1 cellular context compared by ENCODE assay signal in the genomic region with DNA sequence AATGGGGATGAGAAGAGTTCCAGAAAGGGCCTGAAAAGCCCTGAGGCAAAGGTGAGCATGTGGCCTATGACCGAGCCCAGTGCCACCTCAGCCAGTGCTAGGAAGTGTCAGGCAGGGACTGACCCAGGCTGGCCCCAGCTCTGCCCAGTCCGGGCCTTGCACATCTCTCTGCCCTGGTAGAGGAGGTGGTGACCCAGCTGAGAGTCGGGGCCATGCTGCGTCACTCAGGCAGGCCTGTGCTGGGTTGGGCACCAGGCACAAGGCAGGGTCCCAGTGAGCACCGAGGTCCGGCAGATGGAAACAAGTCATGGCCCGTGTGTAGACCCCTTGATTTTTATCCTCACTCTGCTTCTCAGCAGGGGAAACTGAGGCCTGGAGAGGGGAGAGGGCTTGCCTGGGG.
TF ChIP-seq lines count a peak whose summit lies in the region.

No MANE protein-coding gene starts in this region.

TF ChIP-seq in HepG2, 621 proteins besides CTCF, POLR2A, EP300 and RAD21 (continued from another document):
- TF ChIP-seq, protein P1, sequence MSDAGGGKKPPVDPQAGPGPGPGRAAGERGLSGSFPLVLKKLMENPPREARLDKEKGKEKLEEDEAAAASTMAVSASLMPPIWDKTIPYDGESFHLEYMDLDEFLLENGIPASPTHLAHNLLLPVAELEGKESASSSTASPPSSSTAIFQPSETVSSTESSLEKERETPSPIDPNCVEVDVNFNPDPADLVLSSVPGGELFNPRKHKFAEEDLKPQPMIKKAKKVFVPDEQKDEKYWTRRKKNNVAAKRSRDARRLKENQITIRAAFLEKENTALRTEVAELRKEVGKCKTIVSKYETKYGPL (CRISPR knock-in tag; IDR thresholded peaks at IDR 0.05): no peak
- TF ChIP-seq REPIN1 (CRISPR knock-in tag; IDR thresholded peaks at IDR 0.05; ENCODE audit: borderline replicate concordance, low read depth): no peak
- 0 out of 2 replicates have a peak, but pooled peaks have one; percentile 33 for TF ChIP-seq ZNF546 (CRISPR knock-in tag; conservative IDR thresholded peaks at IDR 0.05)
- TF ChIP-seq, protein P2, sequence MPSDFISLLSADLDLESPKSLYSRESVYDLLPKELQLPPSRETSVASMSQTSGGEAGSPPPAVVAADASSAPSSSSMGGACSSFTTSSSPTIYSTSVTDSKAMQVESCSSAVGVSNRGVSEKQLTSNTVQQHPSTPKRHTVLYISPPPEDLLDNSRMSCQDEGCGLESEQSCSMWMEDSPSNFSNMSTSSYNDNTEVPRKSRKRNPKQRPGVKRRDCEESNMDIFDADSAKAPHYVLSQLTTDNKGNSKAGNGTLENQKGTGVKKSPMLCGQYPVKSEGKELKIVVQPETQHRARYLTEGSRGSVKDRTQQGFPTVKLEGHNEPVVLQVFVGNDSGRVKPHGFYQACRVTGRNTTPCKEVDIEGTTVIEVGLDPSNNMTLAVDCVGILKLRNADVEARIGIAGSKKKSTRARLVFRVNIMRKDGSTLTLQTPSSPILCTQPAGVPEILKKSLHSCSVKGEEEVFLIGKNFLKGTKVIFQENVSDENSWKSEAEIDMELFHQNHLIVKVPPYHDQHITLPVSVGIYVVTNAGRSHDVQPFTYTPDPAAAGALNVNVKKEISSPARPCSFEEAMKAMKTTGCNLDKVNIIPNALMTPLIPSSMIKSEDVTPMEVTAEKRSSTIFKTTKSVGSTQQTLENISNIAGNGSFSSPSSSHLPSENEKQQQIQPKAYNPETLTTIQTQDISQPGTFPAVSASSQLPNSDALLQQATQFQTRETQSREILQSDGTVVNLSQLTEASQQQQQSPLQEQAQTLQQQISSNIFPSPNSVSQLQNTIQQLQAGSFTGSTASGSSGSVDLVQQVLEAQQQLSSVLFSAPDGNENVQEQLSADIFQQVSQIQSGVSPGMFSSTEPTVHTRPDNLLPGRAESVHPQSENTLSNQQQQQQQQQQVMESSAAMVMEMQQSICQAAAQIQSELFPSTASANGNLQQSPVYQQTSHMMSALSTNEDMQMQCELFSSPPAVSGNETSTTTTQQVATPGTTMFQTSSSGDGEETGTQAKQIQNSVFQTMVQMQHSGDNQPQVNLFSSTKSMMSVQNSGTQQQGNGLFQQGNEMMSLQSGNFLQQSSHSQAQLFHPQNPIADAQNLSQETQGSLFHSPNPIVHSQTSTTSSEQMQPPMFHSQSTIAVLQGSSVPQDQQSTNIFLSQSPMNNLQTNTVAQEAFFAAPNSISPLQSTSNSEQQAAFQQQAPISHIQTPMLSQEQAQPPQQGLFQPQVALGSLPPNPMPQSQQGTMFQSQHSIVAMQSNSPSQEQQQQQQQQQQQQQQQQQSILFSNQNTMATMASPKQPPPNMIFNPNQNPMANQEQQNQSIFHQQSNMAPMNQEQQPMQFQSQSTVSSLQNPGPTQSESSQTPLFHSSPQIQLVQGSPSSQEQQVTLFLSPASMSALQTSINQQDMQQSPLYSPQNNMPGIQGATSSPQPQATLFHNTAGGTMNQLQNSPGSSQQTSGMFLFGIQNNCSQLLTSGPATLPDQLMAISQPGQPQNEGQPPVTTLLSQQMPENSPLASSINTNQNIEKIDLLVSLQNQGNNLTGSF (CRISPR knock-in tag; IDR thresholded peaks at IDR 0.05): 0 out of 2 replicates have a peak, but pooled peaks have one; percentile 50
- TF ChIP-seq SIN3A (IDR thresholded peaks at IDR 0.05; ENCODE audit: borderline replicate concordance, low read depth, low read length): no peak
- TF ChIP-seq ZNF772 (CRISPR knock-in tag; IDR thresholded peaks at IDR 0.05): peak; percentile 74; the same call in 1 of the 2 replicates
- no peak for TF ChIP-seq MYNN (CRISPR knock-in tag; IDR thresholded peaks at IDR 0.05; ENCODE audit: low read depth)
- TF ChIP-seq, protein P3, sequence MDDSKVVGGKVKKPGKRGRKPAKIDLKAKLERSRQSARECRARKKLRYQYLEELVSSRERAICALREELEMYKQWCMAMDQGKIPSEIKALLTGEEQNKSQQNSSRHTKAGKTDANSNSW (CRISPR knock-in tag; IDR thresholded peaks at IDR 0.05; ENCODE audit: borderline replicate concordance): no peak
- TF ChIP-seq, protein P4, sequence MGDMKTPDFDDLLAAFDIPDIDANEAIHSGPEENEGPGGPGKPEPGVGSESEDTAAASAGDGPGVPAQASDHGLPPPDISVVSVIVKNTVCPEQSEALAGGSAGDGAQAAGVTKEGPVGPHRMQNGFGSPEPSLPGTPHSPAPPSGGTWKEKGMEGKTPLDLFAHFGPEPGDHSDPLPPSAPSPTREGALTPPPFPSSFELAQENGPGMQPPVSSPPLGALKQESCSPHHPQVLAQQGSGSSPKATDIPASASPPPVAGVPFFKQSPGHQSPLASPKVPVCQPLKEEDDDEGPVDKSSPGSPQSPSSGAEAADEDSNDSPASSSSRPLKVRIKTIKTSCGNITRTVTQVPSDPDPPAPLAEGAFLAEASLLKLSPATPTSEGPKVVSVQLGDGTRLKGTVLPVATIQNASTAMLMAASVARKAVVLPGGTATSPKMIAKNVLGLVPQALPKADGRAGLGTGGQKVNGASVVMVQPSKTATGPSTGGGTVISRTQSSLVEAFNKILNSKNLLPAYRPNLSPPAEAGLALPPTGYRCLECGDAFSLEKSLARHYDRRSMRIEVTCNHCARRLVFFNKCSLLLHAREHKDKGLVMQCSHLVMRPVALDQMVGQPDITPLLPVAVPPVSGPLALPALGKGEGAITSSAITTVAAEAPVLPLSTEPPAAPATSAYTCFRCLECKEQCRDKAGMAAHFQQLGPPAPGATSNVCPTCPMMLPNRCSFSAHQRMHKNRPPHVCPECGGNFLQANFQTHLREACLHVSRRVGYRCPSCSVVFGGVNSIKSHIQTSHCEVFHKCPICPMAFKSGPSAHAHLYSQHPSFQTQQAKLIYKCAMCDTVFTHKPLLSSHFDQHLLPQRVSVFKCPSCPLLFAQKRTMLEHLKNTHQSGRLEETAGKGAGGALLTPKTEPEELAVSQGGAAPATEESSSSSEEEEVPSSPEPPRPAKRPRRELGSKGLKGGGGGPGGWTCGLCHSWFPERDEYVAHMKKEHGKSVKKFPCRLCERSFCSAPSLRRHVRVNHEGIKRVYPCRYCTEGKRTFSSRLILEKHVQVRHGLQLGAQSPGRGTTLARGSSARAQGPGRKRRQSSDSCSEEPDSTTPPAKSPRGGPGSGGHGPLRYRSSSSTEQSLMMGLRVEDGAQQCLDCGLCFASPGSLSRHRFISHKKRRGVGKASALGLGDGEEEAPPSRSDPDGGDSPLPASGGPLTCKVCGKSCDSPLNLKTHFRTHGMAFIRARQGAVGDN (CRISPR knock-in tag; IDR thresholded peaks at IDR 0.05): peak; percentile 60
- no peak for TF ChIP-seq TCF7L2 (IDR thresholded peaks at IDR 0.05; ENCODE audit: low read depth, low read length)
- peak; percentile 38 for TF ChIP-seq PHF8 (CRISPR knock-in tag; IDR thresholded peaks at IDR 0.05)
- TF ChIP-seq, protein P5, sequence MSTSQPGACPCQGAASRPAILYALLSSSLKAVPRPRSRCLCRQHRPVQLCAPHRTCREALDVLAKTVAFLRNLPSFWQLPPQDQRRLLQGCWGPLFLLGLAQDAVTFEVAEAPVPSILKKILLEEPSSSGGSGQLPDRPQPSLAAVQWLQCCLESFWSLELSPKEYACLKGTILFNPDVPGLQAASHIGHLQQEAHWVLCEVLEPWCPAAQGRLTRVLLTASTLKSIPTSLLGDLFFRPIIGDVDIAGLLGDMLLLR (CRISPR knock-in tag; IDR thresholded peaks at IDR 0.05): 0 out of 2 replicates have a peak, but pooled peaks have one; percentile 21
- no peak for TF ChIP-seq TCF12 (IDR thresholded peaks at IDR 0.05)
- TF ChIP-seq TCF12 (CRISPR knock-in tag; IDR thresholded peaks at IDR 0.05): peak; percentile 22; the same call in 1 of the 2 replicates
- peak; percentile 35; the same call in 1 of the 2 replicates for TF ChIP-seq ZSCAN25 (CRISPR knock-in tag; IDR thresholded peaks at IDR 0.05)
- TF ChIP-seq, protein P6, sequence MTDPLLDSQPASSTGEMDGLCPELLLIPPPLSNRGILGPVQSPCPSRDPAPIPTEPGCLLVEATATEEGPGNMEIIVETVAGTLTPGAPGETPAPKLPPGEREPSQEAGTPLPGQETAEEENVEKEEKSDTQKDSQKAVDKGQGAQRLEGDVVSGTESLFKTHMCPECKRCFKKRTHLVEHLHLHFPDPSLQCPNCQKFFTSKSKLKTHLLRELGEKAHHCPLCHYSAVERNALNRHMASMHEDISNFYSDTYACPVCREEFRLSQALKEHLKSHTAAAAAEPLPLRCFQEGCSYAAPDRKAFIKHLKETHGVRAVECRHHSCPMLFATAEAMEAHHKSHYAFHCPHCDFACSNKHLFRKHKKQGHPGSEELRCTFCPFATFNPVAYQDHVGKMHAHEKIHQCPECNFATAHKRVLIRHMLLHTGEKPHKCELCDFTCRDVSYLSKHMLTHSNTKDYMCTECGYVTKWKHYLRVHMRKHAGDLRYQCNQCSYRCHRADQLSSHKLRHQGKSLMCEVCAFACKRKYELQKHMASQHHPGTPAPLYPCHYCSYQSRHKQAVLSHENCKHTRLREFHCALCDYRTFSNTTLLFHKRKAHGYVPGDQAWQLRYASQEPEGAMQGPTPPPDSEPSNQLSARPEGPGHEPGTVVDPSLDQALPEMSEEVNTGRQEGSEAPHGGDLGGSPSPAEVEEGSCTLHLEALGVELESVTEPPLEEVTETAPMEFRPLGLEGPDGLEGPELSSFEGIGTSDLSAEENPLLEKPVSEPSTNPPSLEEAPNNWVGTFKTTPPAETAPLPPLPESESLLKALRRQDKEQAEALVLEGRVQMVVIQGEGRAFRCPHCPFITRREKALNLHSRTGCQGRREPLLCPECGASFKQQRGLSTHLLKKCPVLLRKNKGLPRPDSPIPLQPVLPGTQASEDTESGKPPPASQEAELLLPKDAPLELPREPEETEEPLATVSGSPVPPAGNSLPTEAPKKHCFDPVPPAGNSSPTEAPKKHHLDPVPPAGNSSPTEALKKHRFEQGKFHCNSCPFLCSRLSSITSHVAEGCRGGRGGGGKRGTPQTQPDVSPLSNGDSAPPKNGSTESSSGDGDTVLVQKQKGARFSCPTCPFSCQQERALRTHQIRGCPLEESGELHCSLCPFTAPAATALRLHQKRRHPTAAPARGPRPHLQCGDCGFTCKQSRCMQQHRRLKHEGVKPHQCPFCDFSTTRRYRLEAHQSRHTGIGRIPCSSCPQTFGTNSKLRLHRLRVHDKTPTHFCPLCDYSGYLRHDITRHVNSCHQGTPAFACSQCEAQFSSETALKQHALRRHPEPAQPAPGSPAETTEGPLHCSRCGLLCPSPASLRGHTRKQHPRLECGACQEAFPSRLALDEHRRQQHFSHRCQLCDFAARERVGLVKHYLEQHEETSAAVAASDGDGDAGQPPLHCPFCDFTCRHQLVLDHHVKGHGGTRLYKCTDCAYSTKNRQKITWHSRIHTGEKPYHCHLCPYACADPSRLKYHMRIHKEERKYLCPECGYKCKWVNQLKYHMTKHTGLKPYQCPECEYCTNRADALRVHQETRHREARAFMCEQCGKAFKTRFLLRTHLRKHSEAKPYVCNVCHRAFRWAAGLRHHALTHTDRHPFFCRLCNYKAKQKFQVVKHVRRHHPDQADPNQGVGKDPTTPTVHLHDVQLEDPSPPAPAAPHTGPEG (CRISPR knock-in tag; IDR thresholded peaks at IDR 0.05): no peak
- no peak for TF ChIP-seq SMARCC2 (IDR thresholded peaks at IDR 0.05)
- peak; percentile 39 for TF ChIP-seq ZFX (CRISPR knock-in tag; IDR thresholded peaks at IDR 0.05; ENCODE audit: low read depth)
- peak; percentile 56 for TF ChIP-seq ZNF501 (CRISPR knock-in tag; IDR thresholded peaks at IDR 0.05)
- TF ChIP-seq TBX2 (CRISPR knock-in tag; IDR thresholded peaks at IDR 0.05; ENCODE audit: borderline replicate concordance): peak; percentile 19; the same call in 1 of the 2 replicates
